ENCODE assay signal across 11 cellular contexts in genomic region chr3:141407817-141408216, GRCh38. TPM values are rescaled to one million over a fixed set of nuclear protein-coding genes. Genes with fewer than 3 reads are reported as not detected.
DNase-seq lines count a peak whose midpoint lies in the region; ATAC-seq and TF ChIP-seq lines count a peak whose summit lies in the region.
"Had no signal": no experiment of that assay in that cellular context is flagged by ENCODE, and none has a peak within 500 bp of the region (broad histone marks: within the 10 kb centered on the region; RNA-seq: fewer than 3 reads in every experiment).

No MANE protein-coding gene starts in this region.

- H3K4me3 Mint-ChIP-seq in T-cell: no peak overlapping the region
- no peak overlapping the region for H3K4me3 Mint-ChIP-seq in activated CD4-positive, alpha-beta T cell treated with anti-CD3 and anti-CD28 coated beads, Interleukin-2, amount 10 ng/mL, durations not matched to agents 24 days and 14 days

- no peaks in the 10 kb centered on the region for H3K9me2 ChIP-seq in hepatocyte (replicated peaks; ENCODE audit: insufficient read depth)

- H3K27me3 Mint-ChIP-seq in T-cell: no peaks in the 10 kb centered on the region
- H3K27me3 Mint-ChIP-seq in activated CD4-positive, alpha-beta T cell treated with anti-CD3 and anti-CD28 coated beads, Interleukin-2, amount 10 ng/mL, durations not matched to agents 24 days and 14 days: no peaks in the 10 kb centered on the region

- H3K9me3 Mint-ChIP-seq in T-cell: no peaks in the 10 kb centered on the region
- H3K9me3 Mint-ChIP-seq in activated CD4-positive, alpha-beta T cell treated with anti-CD3 and anti-CD28 coated beads, Interleukin-2, amount 10 ng/mL, durations not matched to agents 24 days and 14 days: no peaks in the 10 kb centered on the region

- no peak overlapping the region for H3K9ac ChIP-seq in stomach smooth muscle (ENCODE audit: low read length in 2 of 2)

- peak overlapping the region; percentile 6 to 84 for H3K27ac Mint-ChIP-seq in T-cell
- no peak overlapping the region for H3K27ac Mint-ChIP-seq in activated CD4-positive, alpha-beta T cell treated with anti-CD3 and anti-CD28 coated beads, Interleukin-2, amount 10 ng/mL, durations not matched to agents 24 days and 14 days

- peaks cover 38% of the 10 kb centered on the region for H3K79me2 ChIP-seq in hepatocyte

- DNase-seq in activated CD4-positive, CD25-positive, alpha-beta regulatory T cell treated with anti-CD3 and anti-CD28 coated beads, Interleukin-2, amount 50 U/mL, for 72 hours: no peak
- DNase-seq in T-cell: no peak
- DNase-seq in hepatocyte (ENCODE audit: low spot score): no peak
- DNase-seq in activated CD4-positive, alpha-beta T cell treated with anti-CD3 and anti-CD28 coated beads, Interleukin-2, amount 10 ng/mL, durations not matched to agents 24 days and 14 days: no peak
- no peak for DNase-seq in posterior vena cava (ENCODE audit: low spot score)
- DNase-seq in iPS-NIHi7 (ENCODE audit: extremely low spot score): no peak
- DNase-seq: hypothalamus; stimulated activated naive CD4-positive, alpha-beta T cell treated with Interleukin-2 at 50 U/mL for 16 hours had no signal

- H3K4me1 Mint-ChIP-seq in T-cell: peaks cover 85 to 92% (median 90%) of the 10 kb centered on the region in 3 donors
- peaks cover 34% of the 10 kb centered on the region for H3K4me1 Mint-ChIP-seq in activated CD4-positive, alpha-beta T cell treated with anti-CD3 and anti-CD28 coated beads, Interleukin-2, amount 10 ng/mL, durations not matched to agents 24 days and 14 days

- no peak overlapping the region for H3K4me3 ChIP-seq in hepatocyte
- no peak overlapping the region for H3K4me3 ChIP-seq in stomach smooth muscle (ENCODE audit: low read length in 2 of 2)

- H3K4me2 ChIP-seq in hepatocyte: no peak overlapping the region

- H2AFZ ChIP-seq in hepatocyte: no peak overlapping the region

- H4K20me1 ChIP-seq in hepatocyte (ENCODE audit: insufficient read depth, poor library complexity, severe bottlenecking): no peaks in the 10 kb centered on the region

- no peaks in the 10 kb centered on the region for H3K36me3 ChIP-seq in hepatocyte (replicated peaks; ENCODE audit: insufficient read depth, low read depth)
- peaks cover 9 to 20% of the 10 kb centered on the region in 2 donors for H3K36me3 ChIP-seq in stomach smooth muscle (ENCODE audit: control insufficient read depth in 2 of 2, insufficient read depth in 2 of 2, low read length in 2 of 2)

- peaks cover 50% of the 10 kb centered on the region for H3K4me1 ChIP-seq in hepatocyte (ENCODE audit: insufficient read depth)
- peaks cover 48% of the 10 kb centered on the region for H3K4me1 ChIP-seq in stomach smooth muscle (ENCODE audit: control insufficient read depth, insufficient read depth, low read length)

- H3K27me3 ChIP-seq in hepatocyte: no peaks in the 10 kb centered on the region
- no peaks in the 10 kb centered on the region for H3K27me3 ChIP-seq in stomach smooth muscle (ENCODE audit: control insufficient read depth in 1 of 2, insufficient read depth in 2 of 2, low read length in 2 of 2)

- CTCF ChIA-PET in T-cell (lab: Charles Lee): no interaction called here

- TF ChIP-seq CTCF in hepatocyte (IDR thresholded peaks at IDR 0.05; ENCODE audit: poor library complexity): no peak

- no peaks in the 10 kb centered on the region for H3K9me3 ChIP-seq in hepatocyte (ENCODE audit: low read depth)
- no peaks in the 10 kb centered on the region for H3K9me3 ChIP-seq in stomach smooth muscle (ENCODE audit: control insufficient read depth in 2 of 2, low read length in 2 of 2)

- H3K27ac ChIP-seq in hepatocyte: peak overlapping the region; percentile 85
- peak overlapping the region; percentile 80 for H3K27ac ChIP-seq in stomach smooth muscle (ENCODE audit: low read length)
- H3K27ac ChIP-seq: 22Rv1 had no signal

- H3K36me3 Mint-ChIP-seq in T-cell: peaks cover 46% of the 10 kb centered on the region
- peaks cover 28% of the 10 kb centered on the region for H3K36me3 Mint-ChIP-seq in activated CD4-positive, alpha-beta T cell treated with anti-CD3 and anti-CD28 coated beads, Interleukin-2, amount 10 ng/mL, durations not matched to agents 24 days and 14 days (ENCODE audit: low read depth)

- POLR2A ChIA-PET in T-cell (lab: Charles Lee): interaction anchor here in 1 of 2 donors (0.6 kb wide), 1 partner anchor 24 kb away, joined by 3 read pairs; no protein-coding TSS in a partner anchor

- peak; percentile 8 to 21 for ATAC-seq in activated CD4-positive, CD25-positive, alpha-beta regulatory T cell treated with anti-CD3 and anti-CD28 coated beads, Interleukin-2, amount 50 U/mL, for 24 hours
- ATAC-seq in T-cell (replicated peaks in 1 of 4): no peak

- 98% methylated on average over 2 of the region's 2 CpGs for WGBS in hepatocyte (ENCODE audit: low lambda C conversion rate, missing lambda C conversion rate)

- intact Hi-C loops in activated CD4-positive, alpha-beta T cell treated with anti-CD3 and anti-CD28 coated beads, Interleukin-2, amount 10 ng/mL, durations not matched to agents 24 days and 14 days (cut with micrococcal nuclease): no loop called here
- intact Hi-C loops in posterior vena cava (cut with DNase I): loop anchor here in 1 of 2 donors (5.0 kb wide), 1 partner anchor 34 kb away; no protein-coding TSS in a partner anchor

RNA-seq across cellular contexts. Expression of gene ZBTB38, which starts 39.5 kb away (rescaled TPM):
- total RNA-seq in T-cell (10 to 100 TPM; 38.7 to 72.3 (median 58.2) TPM), hepatocyte (122 and 140 TPM in 2 replicates), posterior vena cava (100 to 1,000 TPM; 101 to 125 TPM)
- polyA plus RNA-seq in hepatocyte: 31.6 and 32.7 TPM in 2 replicates
- 14.5 and 17.8 TPM in 2 replicates for total RNA-seq in activated CD4-positive, alpha-beta T cell treated with anti-CD3 and anti-CD28 coated beads, Interleukin-2, amount 10 ng/mL, durations not matched to agents 24 days and 14 days

Comparison
In these comparisons a context has a peak if more than half of its experiments do, and no peak if none do; other contexts are left out.
1. ATAC-seq: peak in activated CD4-positive, CD25-positive, alpha-beta regulatory T cell treated with anti-CD3 and anti-CD28 coated beads, Interleukin-2, amount 50 U/mL, for 24 hours (2 of 2); none in T-cell (0 of 4).